ENCODE assay signal across 11 cellular contexts in the genomic region with DNA sequence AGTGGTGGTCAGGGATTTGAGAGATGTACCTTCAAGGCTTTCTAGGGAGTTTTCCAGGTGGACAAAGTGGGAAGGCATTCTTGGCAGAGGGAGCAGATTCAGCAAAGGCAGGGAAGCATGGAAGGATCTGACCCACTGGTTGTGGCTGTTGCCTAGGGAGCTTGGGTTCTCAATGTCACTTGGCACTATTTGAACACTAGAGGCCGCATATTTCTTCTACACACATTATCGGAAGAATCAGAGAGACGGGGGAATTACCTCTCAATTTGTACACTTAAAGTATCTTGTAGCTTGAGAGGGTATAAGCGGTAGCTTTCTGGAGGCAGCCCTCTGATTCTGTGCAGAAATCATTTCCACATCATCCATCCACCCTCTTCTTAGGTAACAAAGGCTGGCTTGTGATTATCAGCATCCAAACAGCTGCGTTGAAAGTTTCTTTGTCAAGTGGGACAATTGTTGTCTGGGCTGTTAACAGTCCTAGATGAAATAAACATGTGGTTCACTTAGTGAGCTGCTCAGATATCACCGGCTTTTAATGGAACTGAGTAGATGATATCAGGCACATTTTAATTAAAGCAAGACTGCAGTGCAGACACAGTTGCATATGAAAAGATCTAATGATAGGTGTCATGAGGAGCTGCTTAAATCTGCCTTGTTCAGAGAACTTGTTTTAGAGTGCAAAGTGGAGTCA. TPM values are rescaled to one million over a fixed set of nuclear protein-coding genes. Genes with fewer than 3 reads are reported as not detected.
DNase-seq lines count a peak whose midpoint lies in the region; ATAC-seq, FAIRE-seq and TF ChIP-seq lines count a peak whose summit lies in the region.
"Had no signal": no experiment of that assay in that cellular context is flagged by ENCODE, and none has a peak within 500 bp of the region (broad histone marks: within the 10 kb centered on the region; RNA-seq: fewer than 3 reads in every experiment).

No MANE protein-coding gene starts in this region.

- POLR2A ChIA-PET in A549 (lab: Yijun Ruan, JAX) = no interaction called here

- H3K27ac ChIP-seq in A549 = no peak overlapping the region
- H3K27ac ChIP-seq in smooth muscle cell (ENCODE audit: low read depth) = no peak overlapping the region

- peak in 1 of 2 experiments; percentile 16; a peak in 1 of 5 replicates for TF ChIP-seq RAD21 in A549 (conservative IDR thresholded peaks at IDR 0.05 in 1 of 2, IDR thresholded peaks at IDR 0.05 in 1 of 2)

- H3K4me2 ChIP-seq in A549 (no peak overlapping the region), smooth muscle cell (no peak overlapping the region)

- H2AFZ ChIP-seq in smooth muscle cell (ENCODE audit: low read depth) = no peak overlapping the region

- peaks cover 8% of the 10 kb centered on the region; the same call in 2 of the 3 replicates for H3K4me1 ChIP-seq in A549
- H3K4me1 ChIP-seq in smooth muscle cell (ENCODE audit: low read depth) = peaks cover 8% of the 10 kb centered on the region

- 2% methylated on average over 6 of the region's 6 CpGs for WGBS in A549 (ENCODE audit: missing lambda C conversion rate)
- 57% methylated on average over 6 of the region's 6 CpGs for WGBS in smooth muscle cell (ENCODE audit: low lambda C conversion rate)

- DNase-seq in A549 (ENCODE audit: low read depth in 1 of 2, low spot score in 1 of 2) (peak; percentile 20 to 31), NCI-H2227 (lab: John Stamatoyannopoulos, UW; ENCODE audit: unreplicated experiment) (peak; percentile 54), choroid plexus epithelial cell (ENCODE audit: low read depth) (peak; percentile 4), NCI-H2171 (lab: John Stamatoyannopoulos, UW) (no peak), T-helper 1 cell (no peak), smooth muscle cell (lab: John Stamatoyannopoulos, UW; ENCODE audit: unreplicated experiment) (no peak)
- DNase-seq: CD4-positive, alpha-beta memory T cell had no signal

- H3K9ac ChIP-seq in smooth muscle cell (ENCODE audit: low read depth) = no peak overlapping the region

- peak; percentile 48 for TF ChIP-seq CTCF in A549 (IDR thresholded peaks at IDR 0.05)
- peak; percentile 29 for TF ChIP-seq CTCF in choroid plexus epithelial cell (conservative IDR thresholded peaks at IDR 0.05; ENCODE audit: low read depth, low read length)
- TF ChIP-seq CTCF in smooth muscle cell (IDR thresholded peaks at IDR 0.05; ENCODE audit: borderline replicate concordance, insufficient read depth, poor library complexity, severe bottlenecking) = no peak

- FAIRE-seq in A549 (lab: Jason Lieb, UNC) = no peak

- H3K36me3 ChIP-seq in smooth muscle cell (ENCODE audit: low read depth) = no peaks in the 10 kb centered on the region

- no peak overlapping the region for H3K4me3 ChIP-seq in A549
- no peak overlapping the region for H3K4me3 ChIP-seq in choroid plexus epithelial cell (ENCODE audit: low read depth, low read length)
- no peak overlapping the region for H3K4me3 ChIP-seq in smooth muscle cell

- H4K20me1 ChIP-seq in smooth muscle cell (ENCODE audit: low read depth) = no peaks in the 10 kb centered on the region

- TF ChIP-seq POLR2A in A549 (IDR thresholded peaks at IDR 0.05; ENCODE audit: low read length) = no peak
- TF ChIP-seq POLR2A in GM18505 (IDR thresholded peaks at IDR 0.05; ENCODE audit: borderline replicate concordance, extremely low read depth, insufficient read depth, insufficient read length) = no peak

- H3K9me3 ChIP-seq in A549 (no peaks in the 10 kb centered on the region; the same call in 2 of the 3 replicates), smooth muscle cell (replicated peaks; ENCODE audit: low read depth) (no peaks in the 10 kb centered on the region)

- peak; percentile 78 to 84; a peak in 5 of 6 replicates for ATAC-seq in A549
- ATAC-seq in GM18907 (IDR thresholded peaks at IDR 0.05; ENCODE audit: unreplicated experiment) = peak; percentile 59
- ATAC-seq in GM18505 (IDR thresholded peaks at IDR 0.05; ENCODE audit: unreplicated experiment) = no peak

- no peaks in the 10 kb centered on the region for H3F3A ChIP-seq in smooth muscle cell (ENCODE audit: low read depth)

- CTCF ChIA-PET in A549 (lab: Yijun Ruan, JAX) = interaction anchor here (0.6 to 3.3 kb wide), 11 partner anchors 10 to 1466 kb away, joined by 3 to 21 read pairs (median 4); no protein-coding TSS in a partner anchor

- H3K79me2 ChIP-seq in smooth muscle cell (ENCODE audit: low read depth) = no peaks in the 10 kb centered on the region

- peaks cover 80% of the 10 kb centered on the region for H3K27me3 ChIP-seq in smooth muscle cell (ENCODE audit: low read depth)

- TF ChIP-seq EP300 in A549 (IDR thresholded peaks at IDR 0.05) = no peak

TF ChIP-seq in A549, 52 proteins besides CTCF, POLR2A, EP300 and RAD21:
- no peak for TF ChIP-seq ZSCAN20 (CRISPR knock-in tag; IDR thresholded peaks at IDR 0.05)
- TF ChIP-seq MAZ (IDR thresholded peaks at IDR 0.05; ENCODE audit: borderline replicate concordance, low read depth, low read length) = no peak
- TF ChIP-seq RCOR1 (IDR thresholded peaks at IDR 0.05; ENCODE audit: low read depth, low read length) = no peak
- TF ChIP-seq EHF (CRISPR knock-in tag; IDR thresholded peaks at IDR 0.05) = no peak
- no peak for TF ChIP-seq POLR2AphosphoS2 (conservative IDR thresholded peaks at IDR 0.05; ENCODE audit: low read length)
- TF ChIP-seq NPAS2 (CRISPR knock-in tag; IDR thresholded peaks at IDR 0.05; ENCODE audit: borderline replicate concordance) = no peak
- no peak for TF ChIP-seq ESRRA (IDR thresholded peaks at IDR 0.05; ENCODE audit: borderline replicate concordance, low read length)
- no peak for TF ChIP-seq SREBF2 (IDR thresholded peaks at IDR 0.05)

RNA-seq across cellular contexts. Expression of a gene that starts 2.6 kb away (rescaled TPM):
- polyA plus RNA-seq in A549 (2011; rRNA removed) = not detected in 2 replicates
- not detected in 2 replicates for polyA plus RNA-seq in A549 (2012; cell fraction: cytosol; rRNA removed)
- not detected in 2 replicates for polyA plus RNA-seq in A549 (2012; cell fraction: nucleus; rRNA removed)
- polyA plus RNA-seq in A549 (2017; fragmentation: RNase III; extraction: RNeasy Plus Mini Kit Qiagen cat#74134 plus additional on column Dnase treatment) = not detected in 3 replicates
- not detected in 2 replicates for polyA minus RNA-seq in A549 (2011; rRNA and poly(A)+ RNA removed)
- total RNA-seq in smooth muscle cell = 1.4 TPM in 1 of 2 replicates, not detected in the other
- 0.92 TPM in 1 of 2 replicates, not detected in the other for polyA plus RNA-seq in smooth muscle cell
- total RNA-seq: activated CD8-positive, alpha-beta memory T cell treated with anti-CD3 and anti-CD28 coated beads for 36 hours; CD4-positive, alpha-beta memory T cell; fibroblast of villous mesenchyme had no signal
- polyA plus RNA-seq: CD4-positive, alpha-beta memory T cell had no signal

Comparison
In these comparisons a context has a peak if more than half of its experiments do, and no peak if none do; other contexts are left out.
1. DNase-seq: peak in A549 (2 of 2), NCI-H2227 (single experiment) and choroid plexus epithelial cell (single experiment); none in NCI-H2171 (single experiment), T-helper 1 cell (0 of 5) and smooth muscle cell (single experiment).